Comparison of ENCODE assay signal across 9 cellular contexts in the genomic region with DNA sequence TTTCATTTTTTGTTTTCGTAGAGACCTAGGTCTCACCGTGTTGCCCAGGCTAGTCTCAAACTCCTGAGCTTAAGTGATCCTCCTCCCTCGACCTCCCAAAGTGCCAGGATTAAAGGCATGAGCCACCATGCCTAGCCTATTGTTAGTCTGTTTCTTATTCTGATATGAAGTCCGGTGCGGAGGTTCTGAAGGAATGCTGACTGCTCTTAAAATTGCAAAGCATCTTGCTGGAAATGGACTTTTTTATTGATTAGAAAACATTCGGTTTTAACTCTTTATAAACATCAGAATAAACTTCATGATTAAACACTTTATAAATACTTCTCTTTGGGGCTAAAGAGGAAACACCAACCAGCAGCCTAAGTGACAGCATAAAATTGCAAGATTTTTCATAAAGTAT. TPM values are rescaled to one million over a fixed set of nuclear protein-coding genes. Genes with fewer than 3 reads are reported as not detected.
A peak's percentile ranks its signal among the peaks of the same experiment; 100 is the strongest.
DNase-seq lines count a peak whose midpoint lies in the region; ATAC-seq and TF ChIP-seq lines count a peak whose summit lies in the region.
"Had no signal": no experiment of that assay in that cellular context is flagged by ENCODE, and none has a peak within 500 bp of the region (broad histone marks: within the 10 kb centered on the region; RNA-seq: fewer than 3 reads in every experiment).

No MANE protein-coding gene starts in this region.

- H3K27ac ChIP-seq in foreskin keratinocyte (peak overlapping the region; percentile 94), spleen (peak overlapping the region; percentile 55 to 99 (median 84))

- peaks cover 6% of the 10 kb centered on the region for H3K27me3 Mint-ChIP-seq in HFFc6 (ENCODE audit: insufficient read depth)
- no peaks in the 10 kb centered on the region for H3K27me3 Mint-ChIP-seq in activated CD8-positive, alpha-beta T cell treated with anti-CD3 and anti-CD28 coated beads, Interleukin-2, amount 10 ng/mL, durations not matched to agents 7 days and 5 days (ENCODE audit: low read depth)

- H3K4me3 ChIP-seq in spleen (peak overlapping the region; percentile 8 to 97 (median 58)), BE2C (ENCODE audit: low read depth, low read length) (no peak overlapping the region)

- CTCF ChIA-PET in activated CD8-positive, alpha-beta T cell treated with anti-CD3 and anti-CD28 coated beads, Interleukin-2, amount 10 ng/mL, durations not matched to agents 7 days and 5 days (lab: Charles Lee), result interaction anchor here (0.8 to 18.3 kb wide), 36 partner anchors 8 to 464 kb away, joined by 3 to 555 read pairs (median 4); no protein-coding TSS in a partner anchor

- H3K9me3 ChIP-seq in spleen (no peaks in the 10 kb centered on the region), BE2C (no peaks in the 10 kb centered on the region)

- TF ChIP-seq POLR2A in spleen (IDR thresholded peaks at IDR 0.05), result no peak

- DNase-seq in HFFc6 (no peak), foreskin keratinocyte (no peak), spleen (no peak), G401 (ENCODE audit: low spot score) (no peak), NCI-H2171 (lab: John Stamatoyannopoulos, UW) (no peak), NCI-H1694 (lab: John Stamatoyannopoulos, UW) (no peak), BE2C (no peak)
- no peak for DNase-seq in activated CD8-positive, alpha-beta T cell treated with anti-CD3 and anti-CD28 coated beads, Interleukin-2, amount 10 ng/mL, durations not matched to agents 7 days and 5 days
- DNase-seq: mesendoderm had no signal

- H3K36me3 Mint-ChIP-seq in HFFc6 (ENCODE audit: low read depth), result peaks cover 27% of the 10 kb centered on the region
- peaks cover 60% of the 10 kb centered on the region for H3K36me3 Mint-ChIP-seq in activated CD8-positive, alpha-beta T cell treated with anti-CD3 and anti-CD28 coated beads, Interleukin-2, amount 10 ng/mL, durations not matched to agents 7 days and 5 days (ENCODE audit: low read depth)

- ATAC-seq in activated CD8-positive, alpha-beta T cell treated with anti-CD3 and anti-CD28 coated beads, Interleukin-2, amount 10 ng/mL, durations not matched to agents 7 days and 5 days, result no peak
- ATAC-seq in foreskin keratinocyte, result no peak

- peak overlapping the region; percentile 20; the same call in 1 of the 2 replicates for H3K4me3 Mint-ChIP-seq in HFFc6
- H3K4me3 Mint-ChIP-seq in activated CD8-positive, alpha-beta T cell treated with anti-CD3 and anti-CD28 coated beads, Interleukin-2, amount 10 ng/mL, durations not matched to agents 7 days and 5 days, result peak overlapping the region; percentile 94

- POLR2A ChIA-PET in activated CD8-positive, alpha-beta T cell treated with anti-CD3 and anti-CD28 coated beads, Interleukin-2, amount 10 ng/mL, durations not matched to agents 7 days and 5 days (lab: Charles Lee), result interaction anchor here (0.8 to 5.5 kb wide), 12 partner anchors 10 to 173 kb away, joined by 3 to 45 read pairs (median 10); no protein-coding TSS in a partner anchor

- 47 to 72% (median 60%) methylated on average over 6 of the region's 6 CpGs for WGBS in spleen, 5 donors

- H3K4me1 ChIP-seq in foreskin keratinocyte, result peaks cover 26% of the 10 kb centered on the region
- H3K4me1 ChIP-seq in spleen, result peaks cover 53 to 88% (median 78%) of the 10 kb centered on the region in 6 donors
- H3K4me1 ChIP-seq in BE2C, result no peaks in the 10 kb centered on the region; the same call in 1 of the 2 replicates

- H3K36me3 ChIP-seq in spleen, result peaks cover 0 to 33% (median 10%) of the 10 kb centered on the region in 6 donors
- H3K36me3 ChIP-seq in BE2C, result no peaks in the 10 kb centered on the region

- H3K27me3 ChIP-seq in foreskin keratinocyte (no peaks in the 10 kb centered on the region), spleen (replicated peaks in 1 of 7) (no peaks in the 10 kb centered on the region), BE2C (peaks cover 62% of the 10 kb centered on the region)

- no peaks in the 10 kb centered on the region for H3K9me3 Mint-ChIP-seq in HFFc6
- no peaks in the 10 kb centered on the region for H3K9me3 Mint-ChIP-seq in activated CD8-positive, alpha-beta T cell treated with anti-CD3 and anti-CD28 coated beads, Interleukin-2, amount 10 ng/mL, durations not matched to agents 7 days and 5 days (ENCODE audit: insufficient read depth)

- TF ChIP-seq CTCF in HFFc6 (IDR thresholded peaks at IDR 0.05), result no peak
- TF ChIP-seq CTCF in foreskin keratinocyte (conservative IDR thresholded peaks at IDR 0.05), result no peak
- TF ChIP-seq CTCF in spleen (IDR thresholded peaks at IDR 0.05 in 8 of 11, conservative IDR thresholded peaks at IDR 0.05 in 3 of 11), result no peak
- TF ChIP-seq CTCF in BE2C (IDR thresholded peaks at IDR 0.05; ENCODE audit: low read depth, low read length), result no peak

- peaks cover 83% of the 10 kb centered on the region for H3K4me1 Mint-ChIP-seq in HFFc6 (ENCODE audit: low read depth)
- H3K4me1 Mint-ChIP-seq in activated CD8-positive, alpha-beta T cell treated with anti-CD3 and anti-CD28 coated beads, Interleukin-2, amount 10 ng/mL, durations not matched to agents 7 days and 5 days (ENCODE audit: low read depth), result peaks cover 85% of the 10 kb centered on the region

- no peak overlapping the region for H3K27ac Mint-ChIP-seq in HFFc6
- H3K27ac Mint-ChIP-seq in activated CD8-positive, alpha-beta T cell treated with anti-CD3 and anti-CD28 coated beads, Interleukin-2, amount 10 ng/mL, durations not matched to agents 7 days and 5 days, result peak overlapping the region; percentile 87

- intact Hi-C loops in spleen (cut with DNase I; ENCODE audit: low total_unique reads), result loop anchor here (5.0 kb wide), 1 partner anchor 163 kb away; no protein-coding TSS in a partner anchor

- in situ Hi-C loops in G401 (cut with HindIII; ENCODE audit: low sequenced_read_pairs), result no loop called here

RNA-seq across cellular contexts. Expression of gene TNFAIP3, which starts 3.2 kb away (rescaled TPM):
- 10 to 100 TPM in 1 of 6 experiments, 1 to 10 TPM in 5; 4.5 to 17.2 (median 7.8) TPM for total RNA-seq in HFFc6 (2021; fragmentation: NEBNext Ultra II Directional; extraction: Animal tissue kit (Norgen Biotek cat#: 25700))
- 10 to 100 TPM; 29.6 to 34.5 TPM for total RNA-seq in activated CD8-positive, alpha-beta T cell treated with anti-CD3 and anti-CD28 coated beads, Interleukin-2, amount 10 ng/mL, durations not matched to agents 7 days and 5 days
- total RNA-seq in foreskin keratinocyte, result 70.7 and 92.9 TPM in 2 replicates
- polyA plus RNA-seq in foreskin keratinocyte, result 24.8 and 27.1 TPM in 2 replicates
- total RNA-seq in spleen, result 100 to 1,000 TPM in 3 of 7 donors, 10 to 100 TPM in 4; 41.1 to 133 (median 69.0) TPM
- 10 to 100 TPM; 23.2 to 31.9 (median 25.0) TPM for polyA plus RNA-seq in spleen
- total RNA-seq in G401 (2014; rRNA removed; shearing (Covaris generic)), result 0.75 and 2.2 TPM in 2 replicates
- 0.49 TPM for polyA plus RNA-seq in BE2C (2012; ENCODE audit: insufficient read depth, insufficient read length, low read depth)
